1 cellular context compared by ENCODE assay signal in the genomic region with DNA sequence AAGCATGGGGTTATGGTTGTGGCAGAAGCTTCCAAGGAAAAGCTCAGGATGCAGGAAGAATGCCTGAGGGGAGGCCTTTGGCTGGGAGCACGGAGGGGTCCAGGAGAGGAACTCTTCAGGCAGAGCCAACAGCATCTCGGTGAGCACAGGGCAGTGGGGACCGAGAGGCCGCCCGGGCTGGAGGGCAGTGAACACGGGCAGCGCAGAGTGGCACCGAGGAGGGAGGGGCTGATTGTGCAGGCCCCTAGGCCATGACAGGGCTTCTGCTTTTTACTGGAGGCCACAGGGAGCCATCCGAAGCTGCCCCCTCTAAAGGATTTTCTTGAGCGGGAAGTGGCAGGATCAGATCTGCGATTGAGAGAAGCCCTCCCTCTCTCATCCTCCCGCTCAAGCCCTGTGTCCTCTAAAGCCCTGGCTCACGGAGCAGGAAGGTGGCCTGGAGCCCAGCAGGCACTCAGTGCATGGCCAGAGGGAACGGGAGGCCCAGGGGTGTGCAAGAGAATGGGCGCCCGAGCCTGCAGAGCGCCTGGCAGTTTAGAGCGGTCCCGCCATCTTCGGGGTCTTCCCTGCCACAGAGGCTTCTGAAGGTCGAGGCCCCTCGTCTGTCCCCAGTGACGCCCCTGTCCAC.
TF ChIP-seq lines count a peak whose summit lies in the region.

No MANE protein-coding gene starts in this region.

TF ChIP-seq in HepG2, 621 proteins besides CTCF, POLR2A, EP300 and RAD21 (continued from another document):
- TF ChIP-seq, protein P1, sequence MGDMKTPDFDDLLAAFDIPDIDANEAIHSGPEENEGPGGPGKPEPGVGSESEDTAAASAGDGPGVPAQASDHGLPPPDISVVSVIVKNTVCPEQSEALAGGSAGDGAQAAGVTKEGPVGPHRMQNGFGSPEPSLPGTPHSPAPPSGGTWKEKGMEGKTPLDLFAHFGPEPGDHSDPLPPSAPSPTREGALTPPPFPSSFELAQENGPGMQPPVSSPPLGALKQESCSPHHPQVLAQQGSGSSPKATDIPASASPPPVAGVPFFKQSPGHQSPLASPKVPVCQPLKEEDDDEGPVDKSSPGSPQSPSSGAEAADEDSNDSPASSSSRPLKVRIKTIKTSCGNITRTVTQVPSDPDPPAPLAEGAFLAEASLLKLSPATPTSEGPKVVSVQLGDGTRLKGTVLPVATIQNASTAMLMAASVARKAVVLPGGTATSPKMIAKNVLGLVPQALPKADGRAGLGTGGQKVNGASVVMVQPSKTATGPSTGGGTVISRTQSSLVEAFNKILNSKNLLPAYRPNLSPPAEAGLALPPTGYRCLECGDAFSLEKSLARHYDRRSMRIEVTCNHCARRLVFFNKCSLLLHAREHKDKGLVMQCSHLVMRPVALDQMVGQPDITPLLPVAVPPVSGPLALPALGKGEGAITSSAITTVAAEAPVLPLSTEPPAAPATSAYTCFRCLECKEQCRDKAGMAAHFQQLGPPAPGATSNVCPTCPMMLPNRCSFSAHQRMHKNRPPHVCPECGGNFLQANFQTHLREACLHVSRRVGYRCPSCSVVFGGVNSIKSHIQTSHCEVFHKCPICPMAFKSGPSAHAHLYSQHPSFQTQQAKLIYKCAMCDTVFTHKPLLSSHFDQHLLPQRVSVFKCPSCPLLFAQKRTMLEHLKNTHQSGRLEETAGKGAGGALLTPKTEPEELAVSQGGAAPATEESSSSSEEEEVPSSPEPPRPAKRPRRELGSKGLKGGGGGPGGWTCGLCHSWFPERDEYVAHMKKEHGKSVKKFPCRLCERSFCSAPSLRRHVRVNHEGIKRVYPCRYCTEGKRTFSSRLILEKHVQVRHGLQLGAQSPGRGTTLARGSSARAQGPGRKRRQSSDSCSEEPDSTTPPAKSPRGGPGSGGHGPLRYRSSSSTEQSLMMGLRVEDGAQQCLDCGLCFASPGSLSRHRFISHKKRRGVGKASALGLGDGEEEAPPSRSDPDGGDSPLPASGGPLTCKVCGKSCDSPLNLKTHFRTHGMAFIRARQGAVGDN (CRISPR knock-in tag; IDR thresholded peaks at IDR 0.05) = peak; percentile 69
- TF ChIP-seq TBX2 (CRISPR knock-in tag; IDR thresholded peaks at IDR 0.05; ENCODE audit: borderline replicate concordance) (peak; percentile 11; the same call in 1 of the 2 replicates), ZNF788 (CRISPR knock-in tag; IDR thresholded peaks at IDR 0.05; ENCODE audit: borderline replicate concordance) (0 out of 2 replicates have a peak, but pooled peaks have one; percentile 8), NFE2L1 (CRISPR knock-in tag; IDR thresholded peaks at IDR 0.05; ENCODE audit: borderline replicate concordance) (no peak), ZNF766 (CRISPR knock-in tag; IDR thresholded peaks at IDR 0.05; ENCODE audit: borderline replicate concordance) (no peak), MTA1 (CRISPR knock-in tag; IDR thresholded peaks at IDR 0.05; ENCODE audit: borderline replicate concordance) (peak; percentile 47; the same call in 1 of the 2 replicates), ZEB1 (IDR thresholded peaks at IDR 0.05; ENCODE audit: insufficient replicate concordance, low read depth) (no peak), MLLT10 (CRISPR knock-in tag; IDR thresholded peaks at IDR 0.05) (0 out of 2 replicates have a peak, but pooled peaks have one; percentile 35), ZSCAN21 (CRISPR knock-in tag; IDR thresholded peaks at IDR 0.05; ENCODE audit: borderline replicate concordance) (no peak), ZNF782 (CRISPR knock-in tag; IDR thresholded peaks at IDR 0.05; ENCODE audit: borderline replicate concordance) (no peak), MTA3 (CRISPR knock-in tag; IDR thresholded peaks at IDR 0.05) (no peak)
- TF ChIP-seq, protein P2, sequence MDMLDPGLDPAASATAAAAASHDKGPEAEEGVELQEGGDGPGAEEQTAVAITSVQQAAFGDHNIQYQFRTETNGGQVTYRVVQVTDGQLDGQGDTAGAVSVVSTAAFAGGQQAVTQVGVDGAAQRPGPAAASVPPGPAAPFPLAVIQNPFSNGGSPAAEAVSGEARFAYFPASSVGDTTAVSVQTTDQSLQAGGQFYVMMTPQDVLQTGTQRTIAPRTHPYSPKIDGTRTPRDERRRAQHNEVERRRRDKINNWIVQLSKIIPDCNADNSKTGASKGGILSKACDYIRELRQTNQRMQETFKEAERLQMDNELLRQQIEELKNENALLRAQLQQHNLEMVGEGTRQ (IDR thresholded peaks at IDR 0.05; ENCODE audit: low read depth, low read length) = no peak
- TF ChIP-seq, protein P2 (CRISPR knock-in tag; IDR thresholded peaks at IDR 0.05; ENCODE audit: borderline replicate concordance) = no peak
- TF ChIP-seq, protein P3, sequence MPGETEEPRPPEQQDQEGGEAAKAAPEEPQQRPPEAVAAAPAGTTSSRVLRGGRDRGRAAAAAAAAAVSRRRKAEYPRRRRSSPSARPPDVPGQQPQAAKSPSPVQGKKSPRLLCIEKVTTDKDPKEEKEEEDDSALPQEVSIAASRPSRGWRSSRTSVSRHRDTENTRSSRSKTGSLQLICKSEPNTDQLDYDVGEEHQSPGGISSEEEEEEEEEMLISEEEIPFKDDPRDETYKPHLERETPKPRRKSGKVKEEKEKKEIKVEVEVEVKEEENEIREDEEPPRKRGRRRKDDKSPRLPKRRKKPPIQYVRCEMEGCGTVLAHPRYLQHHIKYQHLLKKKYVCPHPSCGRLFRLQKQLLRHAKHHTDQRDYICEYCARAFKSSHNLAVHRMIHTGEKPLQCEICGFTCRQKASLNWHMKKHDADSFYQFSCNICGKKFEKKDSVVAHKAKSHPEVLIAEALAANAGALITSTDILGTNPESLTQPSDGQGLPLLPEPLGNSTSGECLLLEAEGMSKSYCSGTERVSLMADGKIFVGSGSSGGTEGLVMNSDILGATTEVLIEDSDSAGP (CRISPR knock-in tag; IDR thresholded peaks at IDR 0.05; ENCODE audit: borderline replicate concordance) = peak; percentile 60; the same call in 1 of the 2 replicates
- TF ChIP-seq, protein P4, sequence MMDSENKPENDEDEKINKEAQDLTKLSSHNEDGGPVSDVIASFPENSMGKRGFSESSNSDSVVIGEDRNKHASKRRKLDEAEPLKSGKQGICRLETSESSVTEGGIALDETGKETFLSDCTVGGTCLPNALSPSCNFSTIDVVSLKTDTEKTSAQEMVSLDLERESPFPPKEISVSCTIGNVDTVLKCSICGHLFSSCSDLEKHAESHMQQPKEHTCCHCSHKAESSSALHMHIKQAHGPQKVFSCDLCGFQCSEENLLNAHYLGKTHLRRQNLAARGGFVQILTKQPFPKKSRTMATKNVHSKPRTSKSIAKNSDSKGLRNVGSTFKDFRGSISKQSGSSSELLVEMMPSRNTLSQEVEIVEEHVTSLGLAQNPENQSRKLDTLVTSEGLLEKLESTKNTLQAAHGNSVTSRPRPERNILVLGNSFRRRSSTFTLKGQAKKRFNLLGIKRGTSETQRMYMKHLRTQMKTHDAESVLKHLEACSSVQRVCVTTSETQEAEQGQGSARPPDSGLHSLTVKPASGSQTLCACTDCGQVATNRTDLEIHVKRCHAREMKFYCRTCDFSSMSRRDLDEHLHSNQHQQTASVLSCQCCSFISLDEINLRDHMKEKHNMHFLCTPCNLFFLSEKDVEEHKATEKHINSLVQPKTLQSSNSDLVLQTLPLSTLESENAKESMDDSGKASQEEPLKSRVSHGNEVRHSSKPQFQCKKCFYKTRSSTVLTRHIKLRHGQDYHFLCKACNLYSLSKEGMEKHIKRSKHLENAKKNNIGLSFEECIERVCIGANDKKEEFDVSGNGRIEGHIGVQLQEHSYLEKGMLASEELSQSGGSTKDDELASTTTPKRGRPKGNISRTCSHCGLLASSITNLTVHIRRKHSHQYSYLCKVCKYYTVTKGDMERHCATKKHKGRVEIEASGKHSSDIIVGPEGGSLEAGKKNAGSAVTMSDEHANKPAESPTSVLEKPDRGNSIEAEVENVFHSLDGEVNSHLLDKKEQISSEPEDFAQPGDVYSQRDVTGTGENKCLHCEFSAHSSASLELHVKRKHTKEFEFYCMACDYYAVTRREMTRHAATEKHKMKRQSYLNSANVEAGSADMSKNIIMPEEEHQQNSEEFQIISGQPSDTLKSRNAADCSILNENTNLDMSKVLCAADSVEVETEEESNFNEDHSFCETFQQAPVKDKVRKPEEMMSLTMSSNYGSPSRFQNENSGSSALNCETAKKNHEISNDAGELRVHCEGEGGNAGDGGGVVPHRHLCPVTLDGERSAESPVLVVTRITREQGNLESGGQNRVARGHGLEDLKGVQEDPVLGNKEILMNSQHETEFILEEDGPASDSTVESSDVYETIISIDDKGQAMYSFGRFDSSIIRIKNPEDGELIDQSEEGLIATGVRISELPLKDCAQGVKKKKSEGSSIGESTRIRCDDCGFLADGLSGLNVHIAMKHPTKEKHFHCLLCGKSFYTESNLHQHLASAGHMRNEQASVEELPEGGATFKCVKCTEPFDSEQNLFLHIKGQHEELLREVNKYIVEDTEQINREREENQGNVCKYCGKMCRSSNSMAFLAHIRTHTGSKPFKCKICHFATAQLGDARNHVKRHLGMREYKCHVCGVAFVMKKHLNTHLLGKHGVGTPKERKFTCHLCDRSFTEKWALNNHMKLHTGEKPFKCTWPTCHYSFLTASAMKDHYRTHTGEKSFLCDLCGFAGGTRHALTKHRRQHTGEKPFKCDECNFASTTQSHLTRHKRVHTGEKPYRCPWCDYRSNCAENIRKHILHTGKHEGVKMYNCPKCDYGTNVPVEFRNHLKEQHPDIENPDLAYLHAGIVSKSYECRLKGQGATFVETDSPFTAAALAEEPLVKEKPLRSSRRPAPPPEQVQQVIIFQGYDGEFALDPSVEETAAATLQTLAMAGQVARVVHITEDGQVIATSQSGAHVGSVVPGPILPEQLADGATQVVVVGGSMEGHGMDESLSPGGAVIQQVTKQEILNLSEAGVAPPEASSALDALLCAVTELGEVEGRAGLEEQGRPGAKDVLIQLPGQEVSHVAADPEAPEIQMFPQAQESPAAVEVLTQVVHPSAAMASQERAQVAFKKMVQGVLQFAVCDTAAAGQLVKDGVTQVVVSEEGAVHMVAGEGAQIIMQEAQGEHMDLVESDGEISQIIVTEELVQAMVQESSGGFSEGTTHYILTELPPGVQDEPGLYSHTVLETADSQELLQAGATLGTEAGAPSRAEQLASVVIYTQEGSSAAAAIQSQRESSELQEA (CRISPR knock-in tag; IDR thresholded peaks at IDR 0.05; ENCODE audit: not compliant biosample characterization) = peak; percentile 23
